In the genomic region with DNA sequence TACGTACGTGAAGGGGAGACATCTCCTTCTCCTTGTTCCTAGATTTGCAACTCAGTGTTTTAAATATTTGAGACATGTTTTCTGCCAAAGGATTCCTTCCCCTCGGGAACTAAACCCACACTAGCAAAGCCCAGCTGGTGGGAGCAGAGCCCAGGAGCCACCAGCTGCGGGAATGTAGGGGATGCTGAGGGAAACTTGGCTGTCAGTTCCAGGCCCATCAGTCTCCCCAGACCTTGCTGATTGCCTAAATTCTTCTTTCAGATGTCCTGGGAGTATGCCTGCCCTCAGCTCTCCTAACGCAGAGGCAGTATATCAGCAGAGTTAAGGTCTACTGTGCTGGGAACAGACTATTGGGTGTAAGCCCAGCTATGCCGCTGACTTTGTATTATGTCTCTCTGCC, we compare ENCODE assay signal across 17 cellular contexts.
DNase-seq lines count a peak whose midpoint lies in the region; ATAC-seq and TF ChIP-seq lines count a peak whose summit lies in the region.
"Had no signal": no experiment of that assay in that cellular context is flagged by ENCODE, and none has a peak within 500 bp of the region (broad histone marks: within the 10 kb centered on the region; RNA-seq: fewer than 3 reads in every experiment).

No MANE protein-coding gene starts in this region.

- no peak overlapping the region for H3K23ac ChIP-seq in IMR-90 (ENCODE audit: low read depth, low read length)

- no peak overlapping the region for H3K27ac ChIP-seq in IMR-90 (ENCODE audit: insufficient read depth, low read length)
- no peak overlapping the region for H3K27ac ChIP-seq in caudate nucleus (ENCODE audit: low read depth, low read length)
- H3K27ac ChIP-seq: BLaER1 had no signal

- no peak for TF ChIP-seq RAD21 in IMR-90 (IDR thresholded peaks at IDR 0.05; ENCODE audit: low read length)

- H3K4me3 ChIP-seq in IMR-90 (ENCODE audit: insufficient read depth, low read depth, low read length) (no peak overlapping the region), astrocyte of the cerebellum (ENCODE audit: low read depth, low read length) (no peak overlapping the region), skeletal muscle cell (ENCODE audit: low read depth, low read length) (no peak overlapping the region)
- H3K4me3 ChIP-seq: BLaER1, HAP-1, K562 had no signal

- H2AFZ ChIP-seq in IMR-90 (replicated peaks; ENCODE audit: low read length, poor library complexity), result peak overlapping the region; percentile 56

- H4K20me1 ChIP-seq in IMR-90 (ENCODE audit: insufficient read depth, low read length), result no peaks in the 10 kb centered on the region
- H4K20me1 ChIP-seq: BLaER1 had no signal

- peaks cover 2% of the 10 kb centered on the region for H3K4me1 ChIP-seq in IMR-90 (ENCODE audit: control insufficient read depth, insufficient read depth, low read length)
- H3K4me1 ChIP-seq: BLaER1 had no signal

- no TSS peak for BruUV-seq in IMR-90 (replicated peaks; lab: Mats Ljungman, UMichigan)

- POLR2A ChIA-PET in IMR-90 (lab: Charles Lee; ENCODE audit: unreplicated experiment), result interaction anchor here (0.5 kb wide), 1 partner anchor 72 kb away, joined by 5 read pairs; no protein-coding TSS in a partner anchor

- H4K5ac ChIP-seq in IMR-90 (ENCODE audit: low read depth, low read length), result no peak overlapping the region

- no peak overlapping the region for H3K4ac ChIP-seq in IMR-90 (ENCODE audit: low read depth, low read length)

- no peak overlapping the region for H2BK120ac ChIP-seq in IMR-90 (ENCODE audit: low read depth, low read length)

- intact Hi-C loops in IMR-90 (cut with micrococcal nuclease), result no loop called here

- H2BK5ac ChIP-seq in IMR-90 (ENCODE audit: low read depth, low read length, poor library complexity, severe bottlenecking), result no peak overlapping the region

- H3K56ac ChIP-seq in IMR-90 (ENCODE audit: extremely low read depth, insufficient read depth, low read length), result no peak overlapping the region

- CTCF ChIA-PET in IMR-90 (lab: Yijun Ruan, JAX), result no interaction called here

- H3K36me3 ChIP-seq in IMR-90 (ENCODE audit: control insufficient read depth, insufficient read depth, low read length), result no peaks in the 10 kb centered on the region
- H3K36me3 ChIP-seq: BLaER1, HAP-1 had no signal

- no peak for TF ChIP-seq POLR2A in IMR-90 (IDR thresholded peaks at IDR 0.05; ENCODE audit: low read depth, low read length)

- no peaks in the 10 kb centered on the region for H3K9me3 ChIP-seq in IMR-90 (ENCODE audit: control insufficient read depth, insufficient read depth, low read length)
- H3K9me3 ChIP-seq: BLaER1, HAP-1 had no signal

- H3K4me2 ChIP-seq in IMR-90 (ENCODE audit: low read depth, low read length), result no peak overlapping the region
- H3K4me2 ChIP-seq: BLaER1 had no signal

- DNase-seq in IMR-90 (no peak), astrocyte of the cerebellum (ENCODE audit: low read depth) (peak; percentile 1), myocyte (ENCODE audit: low read depth) (peak; percentile 48), skeletal muscle cell (ENCODE audit: low read depth) (peak; percentile 43), Ammon's horn (ENCODE audit: low spot score) (no peak), caudate nucleus (lab: John Stamatoyannopoulos, UW) (no peak)
- DNase-seq: ACHN; AML-193; Calu3; CD4-positive, alpha-beta memory T cell; DMS 273 treated with DMSO at 0.1 percent for 48 hours; GDM1; Karpas-422 had no signal

- dilution Hi-C loops in IMR-90 (cut with HindIII; ENCODE audit: low sequenced_read_pairs, unreplicated experiment), result no loop called here

- WGBS in IMR-90 (ENCODE audit: extremely low coverage in 2 of 2, insufficient read length in 1 of 2), 2 experiments, result no CpG with 5 or more reads among the region's 6 CpGs

- H2AK9ac ChIP-seq in IMR-90 (replicated peaks; ENCODE audit: low read depth, low read length, poor library complexity), result peak overlapping the region; percentile 57

- no peaks in the 10 kb centered on the region for H3K9me1 ChIP-seq in IMR-90 (ENCODE audit: insufficient read depth, low read length)

- H2BK20ac ChIP-seq in IMR-90 (ENCODE audit: low read depth, low read length), result no peak overlapping the region

- no peaks in the 10 kb centered on the region for H3K27me3 ChIP-seq in IMR-90 (ENCODE audit: control insufficient read depth, insufficient read depth, low read length)
- H3K27me3 ChIP-seq: BLaER1 had no signal

- 0 out of 4 replicates have a peak overlapping the region, but pooled peaks of 1 of the 2 experiments have one; percentile 12 for H4K8ac ChIP-seq in IMR-90 (ENCODE audit: low read depth in 2 of 2, low read length in 2 of 2)

- H2BK15ac ChIP-seq in IMR-90 (ENCODE audit: low read depth, low read length), result no peak overlapping the region

- no peak overlapping the region for H3K18ac ChIP-seq in IMR-90 (ENCODE audit: low read depth, low read length)

- no peak for ATAC-seq in IMR-90 (ENCODE audit: low read depth)
- no peak for ATAC-seq in GM21528 (IDR thresholded peaks at IDR 0.05; ENCODE audit: low FRiP score, unreplicated experiment)
- ATAC-seq: K562 had no signal

- H3K9ac ChIP-seq in IMR-90 (ENCODE audit: low read depth, low read length), result no peak overlapping the region
- H3K9ac ChIP-seq: BLaER1 had no signal

- H3K79me1 ChIP-seq in IMR-90 (ENCODE audit: low read depth in 1 of 2, low read length in 2 of 2), result no peaks in the 10 kb centered on the region

- no peak overlapping the region for H2AK5ac ChIP-seq in IMR-90 (ENCODE audit: low read depth, low read length)

- H4K91ac ChIP-seq in IMR-90 (ENCODE audit: insufficient read depth, low read depth, low read length), result no peak overlapping the region

- in situ Hi-C loops in IMR-90 (cut with MboI; ENCODE audit: low sequenced_read_pairs) (no loop called here), astrocyte of the cerebellum (cut with HindIII; ENCODE audit: low sequenced_read_pairs) (no loop called here)

- H3K14ac ChIP-seq in IMR-90 (replicated peaks; ENCODE audit: low read depth, low read length), result no peak overlapping the region; the same call in 1 of the 2 replicates

- TF ChIP-seq CTCF in IMR-90 (conservative IDR thresholded peaks at IDR 0.05; ENCODE audit: low read depth, low read length) (no peak), astrocyte of the cerebellum (IDR thresholded peaks at IDR 0.05; ENCODE audit: low read depth, low read length, missing control alignments) (no peak)

TF ChIP-seq in IMR-90, 13 proteins besides CTCF, POLR2A, EP300 and RAD21:
- TF ChIP-seq CHD1 (IDR thresholded peaks at IDR 0.05; ENCODE audit: low read depth, low read length), result no peak
- TF ChIP-seq, protein P1, sequence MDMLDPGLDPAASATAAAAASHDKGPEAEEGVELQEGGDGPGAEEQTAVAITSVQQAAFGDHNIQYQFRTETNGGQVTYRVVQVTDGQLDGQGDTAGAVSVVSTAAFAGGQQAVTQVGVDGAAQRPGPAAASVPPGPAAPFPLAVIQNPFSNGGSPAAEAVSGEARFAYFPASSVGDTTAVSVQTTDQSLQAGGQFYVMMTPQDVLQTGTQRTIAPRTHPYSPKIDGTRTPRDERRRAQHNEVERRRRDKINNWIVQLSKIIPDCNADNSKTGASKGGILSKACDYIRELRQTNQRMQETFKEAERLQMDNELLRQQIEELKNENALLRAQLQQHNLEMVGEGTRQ (IDR thresholded peaks at IDR 0.05; ENCODE audit: low read depth, low read length), result no peak
- no peak for TF ChIP-seq MXI1 (IDR thresholded peaks at IDR 0.05; ENCODE audit: borderline replicate concordance, low read depth, low read length)
- no peak for TF ChIP-seq RFX5 (IDR thresholded peaks at IDR 0.05; ENCODE audit: low read depth, low read length)
- TF ChIP-seq BHLHE40 (IDR thresholded peaks at IDR 0.05; ENCODE audit: low read depth, low read length), result no peak
- TF ChIP-seq, protein P2, sequence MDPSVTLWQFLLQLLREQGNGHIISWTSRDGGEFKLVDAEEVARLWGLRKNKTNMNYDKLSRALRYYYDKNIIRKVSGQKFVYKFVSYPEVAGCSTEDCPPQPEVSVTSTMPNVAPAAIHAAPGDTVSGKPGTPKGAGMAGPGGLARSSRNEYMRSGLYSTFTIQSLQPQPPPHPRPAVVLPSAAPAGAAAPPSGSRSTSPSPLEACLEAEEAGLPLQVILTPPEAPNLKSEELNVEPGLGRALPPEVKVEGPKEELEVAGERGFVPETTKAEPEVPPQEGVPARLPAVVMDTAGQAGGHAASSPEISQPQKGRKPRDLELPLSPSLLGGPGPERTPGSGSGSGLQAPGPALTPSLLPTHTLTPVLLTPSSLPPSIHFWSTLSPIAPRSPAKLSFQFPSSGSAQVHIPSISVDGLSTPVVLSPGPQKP (IDR thresholded peaks at IDR 0.05; ENCODE audit: borderline replicate concordance, low read depth, low read length), result no peak
- no peak for TF ChIP-seq RCOR1 (IDR thresholded peaks at IDR 0.05; ENCODE audit: insufficient replicate concordance, low read length)
- no peak for TF ChIP-seq FOS (IDR thresholded peaks at IDR 0.05; ENCODE audit: low read depth, low read length)
- no peak for TF ChIP-seq NFE2L2 (IDR thresholded peaks at IDR 0.05; ENCODE audit: low read depth, low read length)
- no peak for TF ChIP-seq SMC3 (IDR thresholded peaks at IDR 0.05; ENCODE audit: low read depth, low read length)
- TF ChIP-seq MAZ (IDR thresholded peaks at IDR 0.05; ENCODE audit: borderline replicate concordance, low read depth, low read length), result no peak
- TF ChIP-seq CEBPB (IDR thresholded peaks at IDR 0.05; ENCODE audit: low read depth, low read length), result no peak
- TF ChIP-seq MAFK (IDR thresholded peaks at IDR 0.05; ENCODE audit: low read depth, low read length), result no peak

Comparison
In these comparisons a context has a peak if more than half of its experiments do, and no peak if none do; other contexts are left out.
1. DNase-seq: peak in astrocyte of the cerebellum (single experiment), myocyte (single experiment) and skeletal muscle cell (single experiment); none in IMR-90 (single experiment), Ammon's horn (single experiment) and caudate nucleus (0 of 61).